1 cellular context compared by ENCODE assay signal in the genomic region with DNA sequence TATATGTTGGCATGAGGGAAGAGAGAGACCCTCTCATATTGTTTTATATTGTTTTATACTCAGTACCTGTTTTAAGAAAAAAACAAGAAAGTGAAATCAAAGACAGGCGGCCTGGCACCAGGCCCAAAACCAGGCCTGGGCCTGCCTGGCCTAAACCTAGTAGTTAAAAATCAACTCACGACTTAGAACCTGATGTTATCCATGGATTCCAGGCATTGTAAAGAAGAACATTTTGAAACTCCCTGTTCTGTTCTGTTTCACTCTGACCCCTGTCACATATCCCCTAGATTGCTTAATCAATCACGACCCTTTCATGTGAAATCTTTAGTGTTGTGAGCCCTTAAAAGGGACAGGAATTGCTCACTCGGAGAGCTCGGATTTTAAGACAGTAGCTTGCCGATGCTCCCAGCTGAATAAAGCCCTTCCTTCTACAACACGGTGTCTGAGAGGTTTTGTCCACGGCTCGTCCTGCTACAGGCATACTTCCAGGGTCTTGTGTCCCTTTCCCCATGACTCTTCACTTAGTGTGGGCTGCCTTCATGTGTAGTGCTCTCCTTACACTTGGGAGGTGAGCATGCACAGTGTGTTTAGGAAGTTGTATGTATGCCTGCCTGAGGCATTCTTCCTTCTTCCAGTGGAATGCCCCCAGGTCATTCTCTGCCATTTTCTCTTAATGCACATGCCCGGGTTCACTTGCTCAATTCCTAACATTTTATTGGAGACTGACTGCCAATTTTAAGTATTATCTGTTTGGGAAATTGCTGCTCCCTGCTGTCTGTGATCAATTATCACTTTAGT.
TF ChIP-seq lines count a peak whose summit lies in the region.

No MANE protein-coding gene starts in this region.

TF ChIP-seq in WTC11, 78 proteins besides CTCF, POLR2A, EP300 and RAD21 (continued from another document):
- TF ChIP-seq, protein P1, sequence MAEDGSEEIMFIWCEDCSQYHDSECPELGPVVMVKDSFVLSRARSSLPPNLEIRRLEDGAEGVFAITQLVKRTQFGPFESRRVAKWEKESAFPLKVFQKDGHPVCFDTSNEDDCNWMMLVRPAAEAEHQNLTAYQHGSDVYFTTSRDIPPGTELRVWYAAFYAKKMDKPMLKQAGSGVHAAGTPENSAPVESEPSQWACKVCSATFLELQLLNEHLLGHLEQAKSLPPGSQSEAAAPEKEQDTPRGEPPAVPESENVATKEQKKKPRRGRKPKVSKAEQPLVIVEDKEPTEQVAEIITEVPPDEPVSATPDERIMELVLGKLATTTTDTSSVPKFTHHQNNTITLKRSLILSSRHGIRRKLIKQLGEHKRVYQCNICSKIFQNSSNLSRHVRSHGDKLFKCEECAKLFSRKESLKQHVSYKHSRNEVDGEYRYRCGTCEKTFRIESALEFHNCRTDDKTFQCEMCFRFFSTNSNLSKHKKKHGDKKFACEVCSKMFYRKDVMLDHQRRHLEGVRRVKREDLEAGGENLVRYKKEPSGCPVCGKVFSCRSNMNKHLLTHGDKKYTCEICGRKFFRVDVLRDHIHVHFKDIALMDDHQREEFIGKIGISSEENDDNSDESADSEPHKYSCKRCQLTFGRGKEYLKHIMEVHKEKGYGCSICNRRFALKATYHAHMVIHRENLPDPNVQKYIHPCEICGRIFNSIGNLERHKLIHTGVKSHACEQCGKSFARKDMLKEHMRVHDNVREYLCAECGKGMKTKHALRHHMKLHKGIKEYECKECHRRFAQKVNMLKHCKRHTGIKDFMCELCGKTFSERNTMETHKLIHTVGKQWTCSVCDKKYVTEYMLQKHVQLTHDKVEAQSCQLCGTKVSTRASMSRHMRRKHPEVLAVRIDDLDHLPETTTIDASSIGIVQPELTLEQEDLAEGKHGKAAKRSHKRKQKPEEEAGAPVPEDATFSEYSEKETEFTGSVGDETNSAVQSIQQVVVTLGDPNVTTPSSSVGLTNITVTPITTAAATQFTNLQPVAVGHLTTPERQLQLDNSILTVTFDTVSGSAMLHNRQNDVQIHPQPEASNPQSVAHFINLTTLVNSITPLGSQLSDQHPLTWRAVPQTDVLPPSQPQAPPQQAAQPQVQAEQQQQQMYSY (CRISPR knock-in tag; IDR thresholded peaks at IDR 0.05) = no peak
- TF ChIP-seq ZNF423 (CRISPR knock-in tag; IDR thresholded peaks at IDR 0.05) = no peak
- TF ChIP-seq TCF7 (CRISPR knock-in tag; IDR thresholded peaks at IDR 0.05; ENCODE audit: low read depth) = no peak
- no peak for TF ChIP-seq TEAD1 (CRISPR knock-in tag; IDR thresholded peaks at IDR 0.05)
- no peak for TF ChIP-seq MLX (CRISPR knock-in tag; IDR thresholded peaks at IDR 0.05)
- TF ChIP-seq SP1 (CRISPR knock-in tag; conservative IDR thresholded peaks at IDR 0.05) = no peak
- TF ChIP-seq, protein P2, sequence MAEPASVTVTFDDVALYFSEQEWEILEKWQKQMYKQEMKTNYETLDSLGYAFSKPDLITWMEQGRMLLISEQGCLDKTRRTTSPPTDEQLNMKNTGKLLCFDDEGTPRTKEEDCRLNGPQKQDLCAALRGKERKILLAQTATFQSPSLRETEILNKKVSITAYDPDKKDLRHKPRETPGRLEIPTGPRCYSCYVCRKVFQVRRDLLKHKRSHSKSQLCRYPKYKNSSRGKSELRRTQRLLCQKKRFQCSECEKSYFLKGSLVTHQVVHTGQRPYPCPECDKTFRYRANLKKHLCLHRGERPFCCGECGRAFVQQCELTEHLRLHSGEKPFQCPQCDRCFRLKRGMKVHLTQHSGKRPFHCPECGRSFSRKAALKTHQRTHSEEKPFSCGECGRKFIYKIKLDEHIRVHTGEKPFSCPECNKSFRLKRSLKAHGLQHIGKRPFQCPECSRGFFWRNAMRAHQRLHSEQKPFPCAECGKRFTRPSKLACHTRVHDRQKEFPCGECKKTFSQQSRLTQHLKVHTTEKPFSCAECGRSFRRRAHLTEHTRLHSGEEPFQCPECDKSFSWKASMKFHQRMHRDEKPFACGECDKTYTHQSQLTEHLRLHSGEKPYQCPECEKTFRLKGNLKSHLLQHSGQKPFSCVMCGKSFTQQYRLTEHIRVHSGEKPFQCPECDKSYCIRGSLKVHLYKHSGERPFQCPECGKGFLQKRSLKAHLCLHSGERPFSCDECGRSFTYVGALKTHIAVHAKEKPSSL (CRISPR knock-in tag; conservative IDR thresholded peaks at IDR 0.05) = no peak
- no peak for TF ChIP-seq JAZF1 (CRISPR knock-in tag; IDR thresholded peaks at IDR 0.05)
- TF ChIP-seq ZBTB43 (CRISPR knock-in tag; IDR thresholded peaks at IDR 0.05) = no peak
- TF ChIP-seq FOXP1 (CRISPR knock-in tag; IDR thresholded peaks at IDR 0.05; ENCODE audit: borderline replicate concordance) = no peak
- no peak for TF ChIP-seq NFATC4 (CRISPR knock-in tag; IDR thresholded peaks at IDR 0.05)
- no peak for TF ChIP-seq ETV6 (CRISPR knock-in tag; IDR thresholded peaks at IDR 0.05)
